In genomic region chr3:128432898-128433629, GRCh38 we compare ENCODE assay signal across 10 cellular contexts.
A peak's percentile ranks its signal among the peaks of the same experiment; 100 is the strongest.
DNase-seq lines count a peak whose midpoint lies in the region; ATAC-seq lines count a peak whose summit lies in the region.
"Had no signal": no experiment of that assay in that cellular context is flagged by ENCODE, and none has a peak within 500 bp of the region (broad histone marks: within the 10 kb centered on the region; RNA-seq: fewer than 3 reads in every experiment).

No MANE protein-coding gene starts in this region.

- peaks cover 0 to 56% (median 5%) of the 10 kb centered on the region in 11 experiments; a peak in 10 of 22 replicates for H4K20me1 ChIP-seq in BLaER1 treated with 17β-estradiol and CSF1 and Interleukin-3, amounts not matched to agents 10 nM and 100 nM

- H3K9me3 ChIP-seq in BLaER1 treated with 17β-estradiol and CSF1 and Interleukin-3, amounts not matched to agents 10 nM and 100 nM (replicated peaks in 1 of 11) = no peaks in the 10 kb centered on the region
- no peaks in the 10 kb centered on the region for H3K9me3 ChIP-seq in neuron (ENCODE audit: low read length)

- H3K27ac ChIP-seq in BLaER1 treated with 17β-estradiol and CSF1 and Interleukin-3, amounts not matched to agents 10 nM and 100 nM = no peak overlapping the region

- H3K36me3 ChIP-seq in BLaER1 treated with 17β-estradiol and CSF1 and Interleukin-3, amounts not matched to agents 10 nM and 100 nM = no peaks in the 10 kb centered on the region
- H3K36me3 ChIP-seq in neuron (ENCODE audit: insufficient read depth, low read length) = no peaks in the 10 kb centered on the region

- H3K4me2 ChIP-seq in BLaER1 treated with 17β-estradiol and CSF1 and Interleukin-3, amounts not matched to agents 10 nM and 100 nM = peak overlapping the region; percentile 35 to 66 (median 56); a peak in 18 of 22 replicates

- ATAC-seq in HG03439 (IDR thresholded peaks at IDR 0.05; ENCODE audit: unreplicated experiment) (no peak), GM21423 (IDR thresholded peaks at IDR 0.05; ENCODE audit: unreplicated experiment) (no peak)

- H2AFZ ChIP-seq in neuron (ENCODE audit: low read depth, low read length) = no peak overlapping the region

- peaks cover 49 to 75% (median 61%) of the 10 kb centered on the region in 11 experiments for H3K27me3 ChIP-seq in BLaER1 treated with 17β-estradiol and CSF1 and Interleukin-3, amounts not matched to agents 10 nM and 100 nM
- peaks cover 72% of the 10 kb centered on the region for H3K27me3 ChIP-seq in neuron (ENCODE audit: insufficient read depth, low read length)

- H3K4me1 ChIP-seq in BLaER1 treated with 17β-estradiol and CSF1 and Interleukin-3, amounts not matched to agents 10 nM and 100 nM = peaks cover 0 to 5% (median 0%) of the 10 kb centered on the region in 10 experiments; a peak in 5 of 20 replicates
- peaks cover 15% of the 10 kb centered on the region for H3K4me1 ChIP-seq in neuron (ENCODE audit: insufficient read depth, low read length)

- DNase-seq in HuH-7 (ENCODE audit: low spot score) = peak; percentile 51
- DNase-seq in ecto neural progenitor cell (ENCODE audit: low spot score) = peak; percentile 75
- DNase-seq in SW 1271 (lab: John Stamatoyannopoulos, UW) = no peak
- DNase-seq in activated T-cell treated with anti-CD3 and anti-CD28 coated beads, Interleukin-2, amount 50 U/mL, for 1 hour = no peak
- DNase-seq: activated CD4-positive, alpha-beta T cell treated with anti-CD3 and anti-CD28 coated beads for 4 hours; NCI-H1694 had no signal

- H3K4me3 ChIP-seq in BLaER1 treated with 17β-estradiol and CSF1 and Interleukin-3, amounts not matched to agents 10 nM and 100 nM = peak overlapping the region in 5 of 10 experiments; percentile 21 to 41 (median 38); a peak in 5 of 20 replicates
- H3K4me3 ChIP-seq in neuron (ENCODE audit: low read length) = peak overlapping the region; percentile 26

- H3K9ac ChIP-seq in BLaER1 treated with 17β-estradiol and CSF1 and Interleukin-3, amounts not matched to agents 10 nM and 100 nM = 0 out of 22 replicates have a peak overlapping the region, but pooled peaks of 1 of the 11 experiments have one; percentile 29

Comparison
In these comparisons a context has a peak if more than half of its experiments do, and no peak if none do; other contexts are left out.
1. DNase-seq: peak in HuH-7 (single experiment) and ecto neural progenitor cell (single experiment); none in SW 1271 (0 of 2) and activated T-cell treated with anti-CD3 and anti-CD28 coated beads, Interleukin-2, amount 50 U/mL, for 1 hour (single experiment).